Comparison of ENCODE assay signal across 1 cellular context in genomic region chr16:30032083-30032819, GRCh38.
A peak's percentile ranks its signal among the peaks of the same experiment; 100 is the strongest.
TF ChIP-seq lines count a peak whose summit lies in the region.

No MANE protein-coding gene starts in this region.

TF ChIP-seq in HepG2, 621 proteins besides CTCF, POLR2A, EP300 and RAD21 (continued from another document):
- TF ChIP-seq, protein P1, sequence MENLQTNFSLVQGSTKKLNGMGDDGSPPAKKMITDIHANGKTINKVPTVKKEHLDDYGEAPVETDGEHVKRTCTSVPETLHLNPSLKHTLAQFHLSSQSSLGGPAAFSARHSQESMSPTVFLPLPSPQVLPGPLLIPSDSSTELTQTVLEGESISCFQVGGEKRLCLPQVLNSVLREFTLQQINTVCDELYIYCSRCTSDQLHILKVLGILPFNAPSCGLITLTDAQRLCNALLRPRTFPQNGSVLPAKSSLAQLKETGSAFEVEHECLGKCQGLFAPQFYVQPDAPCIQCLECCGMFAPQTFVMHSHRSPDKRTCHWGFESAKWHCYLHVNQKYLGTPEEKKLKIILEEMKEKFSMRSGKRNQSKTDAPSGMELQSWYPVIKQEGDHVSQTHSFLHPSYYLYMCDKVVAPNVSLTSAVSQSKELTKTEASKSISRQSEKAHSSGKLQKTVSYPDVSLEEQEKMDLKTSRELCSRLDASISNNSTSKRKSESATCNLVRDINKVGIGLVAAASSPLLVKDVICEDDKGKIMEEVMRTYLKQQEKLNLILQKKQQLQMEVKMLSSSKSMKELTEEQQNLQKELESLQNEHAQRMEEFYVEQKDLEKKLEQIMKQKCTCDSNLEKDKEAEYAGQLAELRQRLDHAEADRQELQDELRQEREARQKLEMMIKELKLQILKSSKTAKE (CRISPR knock-in tag; IDR thresholded peaks at IDR 0.05; ENCODE audit: borderline replicate concordance), result no peak
- TF ChIP-seq CEBPG (CRISPR knock-in tag; IDR thresholded peaks at IDR 0.05) (peak; percentile 13; the same call in 1 of the 2 replicates), CBX5 (CRISPR knock-in tag; IDR thresholded peaks at IDR 0.05; ENCODE audit: borderline replicate concordance) (0 out of 2 replicates have a peak, but pooled peaks have one; percentile 29), NFYB (CRISPR knock-in tag; IDR thresholded peaks at IDR 0.05) (no peak), ELF1 (CRISPR knock-in tag; IDR thresholded peaks at IDR 0.05) (peak; percentile 31; the same call in 1 of the 2 replicates), SAP130 (CRISPR knock-in tag; IDR thresholded peaks at IDR 0.05; ENCODE audit: low read depth) (peak; percentile 51; the same call in 1 of the 2 replicates), KAT8 (CRISPR knock-in tag; IDR thresholded peaks at IDR 0.05) (peak; percentile 29; the same call in 1 of the 2 replicates), NR2F6 (IDR thresholded peaks at IDR 0.05) (no peak), NR2F6 (CRISPR knock-in tag; IDR thresholded peaks at IDR 0.05) (no peak), ZBTB25 (CRISPR knock-in tag; IDR thresholded peaks at IDR 0.05) (0 out of 2 replicates have a peak, but pooled peaks have one; percentile 55), ZMYM4 (CRISPR knock-in tag; IDR thresholded peaks at IDR 0.05) (peak; percentile 22; the same call in 1 of the 2 replicates), ZNF430 (CRISPR knock-in tag; IDR thresholded peaks at IDR 0.05) (no peak), THRA (CRISPR knock-in tag; IDR thresholded peaks at IDR 0.05; ENCODE audit: borderline replicate concordance) (peak; percentile 75; the same call in 1 of the 2 replicates), ZBED4 (CRISPR knock-in tag; IDR thresholded peaks at IDR 0.05; ENCODE audit: borderline replicate concordance) (peak; percentile 72; the same call in 1 of the 2 replicates), FOXA3 (CRISPR knock-in tag; IDR thresholded peaks at IDR 0.05) (0 out of 2 replicates have a peak, but pooled peaks have one; percentile 13), GABPB1 (CRISPR knock-in tag; IDR thresholded peaks at IDR 0.05) (0 out of 2 replicates have a peak, but pooled peaks have one; percentile 13), MTF1 (CRISPR knock-in tag; IDR thresholded peaks at IDR 0.05) (no peak), ZBTB33 (CRISPR knock-in tag; IDR thresholded peaks at IDR 0.05) (peak; percentile 61), NFIC (IDR thresholded peaks at IDR 0.05; ENCODE audit: low read length) (no peak), HOXA5 (CRISPR knock-in tag; IDR thresholded peaks at IDR 0.05) (no peak), CBFB (CRISPR knock-in tag; IDR thresholded peaks at IDR 0.05) (no peak), MED1 (CRISPR knock-in tag; IDR thresholded peaks at IDR 0.05) (peak; percentile 24; the same call in 1 of the 2 replicates), ZNF335 (CRISPR knock-in tag; IDR thresholded peaks at IDR 0.05) (no peak), TP53 (CRISPR knock-in tag; conservative IDR thresholded peaks at IDR 0.05) (no peak), TBP (CRISPR knock-in tag; IDR thresholded peaks at IDR 0.05) (no peak)
- TF ChIP-seq, protein P2, sequence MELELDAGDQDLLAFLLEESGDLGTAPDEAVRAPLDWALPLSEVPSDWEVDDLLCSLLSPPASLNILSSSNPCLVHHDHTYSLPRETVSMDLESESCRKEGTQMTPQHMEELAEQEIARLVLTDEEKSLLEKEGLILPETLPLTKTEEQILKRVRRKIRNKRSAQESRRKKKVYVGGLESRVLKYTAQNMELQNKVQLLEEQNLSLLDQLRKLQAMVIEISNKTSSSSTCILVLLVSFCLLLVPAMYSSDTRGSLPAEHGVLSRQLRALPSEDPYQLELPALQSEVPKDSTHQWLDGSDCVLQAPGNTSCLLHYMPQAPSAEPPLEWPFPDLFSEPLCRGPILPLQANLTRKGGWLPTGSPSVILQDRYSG (CRISPR knock-in tag; IDR thresholded peaks at IDR 0.05), result no peak
- TF ChIP-seq, protein P3, sequence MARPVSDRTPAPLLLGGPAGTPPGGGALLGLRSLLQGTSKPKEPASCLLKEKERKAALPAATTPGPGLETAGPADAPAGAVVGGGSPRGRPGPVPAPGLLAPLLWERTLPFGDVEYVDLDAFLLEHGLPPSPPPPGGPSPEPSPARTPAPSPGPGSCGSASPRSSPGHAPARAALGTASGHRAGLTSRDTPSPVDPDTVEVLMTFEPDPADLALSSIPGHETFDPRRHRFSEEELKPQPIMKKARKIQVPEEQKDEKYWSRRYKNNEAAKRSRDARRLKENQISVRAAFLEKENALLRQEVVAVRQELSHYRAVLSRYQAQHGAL (CRISPR knock-in tag; IDR thresholded peaks at IDR 0.05; ENCODE audit: not compliant biosample characterization), result no peak
- TF ChIP-seq, protein P4, sequence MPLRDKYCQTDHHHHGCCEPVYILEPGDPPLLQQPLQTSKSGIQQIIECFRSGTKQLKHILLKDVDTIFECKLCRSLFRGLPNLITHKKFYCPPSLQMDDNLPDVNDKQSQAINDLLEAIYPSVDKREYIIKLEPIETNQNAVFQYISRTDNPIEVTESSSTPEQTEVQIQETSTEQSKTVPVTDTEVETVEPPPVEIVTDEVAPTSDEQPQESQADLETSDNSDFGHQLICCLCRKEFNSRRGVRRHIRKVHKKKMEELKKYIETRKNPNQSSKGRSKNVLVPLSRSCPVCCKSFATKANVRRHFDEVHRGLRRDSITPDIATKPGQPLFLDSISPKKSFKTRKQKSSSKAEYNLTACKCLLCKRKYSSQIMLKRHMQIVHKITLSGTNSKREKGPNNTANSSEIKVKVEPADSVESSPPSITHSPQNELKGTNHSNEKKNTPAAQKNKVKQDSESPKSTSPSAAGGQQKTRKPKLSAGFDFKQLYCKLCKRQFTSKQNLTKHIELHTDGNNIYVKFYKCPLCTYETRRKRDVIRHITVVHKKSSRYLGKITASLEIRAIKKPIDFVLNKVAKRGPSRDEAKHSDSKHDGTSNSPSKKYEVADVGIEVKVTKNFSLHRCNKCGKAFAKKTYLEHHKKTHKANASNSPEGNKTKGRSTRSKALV (CRISPR knock-in tag; IDR thresholded peaks at IDR 0.05), result no peak
